ENCODE assay signal across 8 cellular contexts in the genomic region with DNA sequence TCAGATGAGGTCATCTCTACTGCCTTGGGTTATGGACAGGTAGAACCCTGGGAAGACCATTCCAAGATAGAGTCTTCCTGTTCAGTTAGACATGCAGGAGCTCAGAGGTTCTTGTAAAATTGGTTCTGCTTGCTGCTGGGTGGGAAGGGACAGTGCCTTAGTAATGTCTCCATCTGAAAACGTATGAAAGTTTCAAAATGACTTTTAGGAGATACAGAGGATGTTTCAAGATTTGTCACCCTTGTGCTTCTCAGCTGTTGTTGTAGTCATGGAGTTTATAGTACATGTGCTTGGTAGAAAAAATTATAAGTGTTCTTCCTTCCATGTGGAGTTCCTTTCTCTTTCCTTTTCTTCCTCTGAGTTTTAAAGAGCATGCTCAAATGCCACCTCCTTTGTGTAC.
DNase-seq lines count a peak whose midpoint lies in the region; ATAC-seq and TF ChIP-seq lines count a peak whose summit lies in the region.

No MANE protein-coding gene starts in this region.

- H3K4me3 Mint-ChIP-seq in T-cell = no peak overlapping the region

- H3K4me1 ChIP-seq in right lobe of liver = no peaks in the 10 kb centered on the region
- no peaks in the 10 kb centered on the region for H3K4me1 ChIP-seq in thyroid gland

- peaks cover 59 to 83% (median 78%) of the 10 kb centered on the region in 3 donors for H3K4me1 Mint-ChIP-seq in T-cell

- TF ChIP-seq POLR2A in right lobe of liver (IDR thresholded peaks at IDR 0.05) = no peak
- no peak for TF ChIP-seq POLR2A in thyroid gland (IDR thresholded peaks at IDR 0.05)

- peaks cover 24% of the 10 kb centered on the region for H3K36me3 Mint-ChIP-seq in T-cell

- H3K4me3 ChIP-seq in right lobe of liver = no peak overlapping the region
- no peak overlapping the region for H3K4me3 ChIP-seq in thyroid gland (replicated peaks in 1 of 3)

- 67% methylated on average over 1 of the region's 1 CpG for WGBS in right lobe of liver (ENCODE audit: insufficient coverage, low coverage, low lambda C conversion rate, missing lambda C conversion rate)
- whole genome bisulfite sequencing in thyroid gland, 2 donors = 88 to 96% methylated on average over 1 of the region's 1 CpG

- H3K27ac ChIP-seq in right lobe of liver (no peak overlapping the region), thyroid gland (no peak overlapping the region)

- POLR2A ChIA-PET in T-cell (lab: Charles Lee) = interaction anchor here in 1 of 2 donors (0.8 kb wide), 1 partner anchor 313 kb away, joined by 3 read pairs; no protein-coding TSS in a partner anchor

- no peaks in the 10 kb centered on the region for H3K36me3 ChIP-seq in right lobe of liver
- no peaks in the 10 kb centered on the region for H3K36me3 ChIP-seq in thyroid gland

- TF ChIP-seq CTCF in right lobe of liver (IDR thresholded peaks at IDR 0.05) = no peak
- no peak for TF ChIP-seq CTCF in thyroid gland (IDR thresholded peaks at IDR 0.05)

- ATAC-seq in GM18498 (IDR thresholded peaks at IDR 0.05; ENCODE audit: unreplicated experiment) (peak; percentile 96), HG02870 (IDR thresholded peaks at IDR 0.05; ENCODE audit: unreplicated experiment) (peak; percentile 100), T-cell (replicated peaks in 1 of 4) (no peak), right lobe of liver (no peak)

- no peaks in the 10 kb centered on the region for H3K27me3 Mint-ChIP-seq in T-cell

- H3K27me3 ChIP-seq in right lobe of liver (no peaks in the 10 kb centered on the region), thyroid gland (no peaks in the 10 kb centered on the region)

- H3K9me3 Mint-ChIP-seq in T-cell = peaks cover 0 to 6% (median 3%) of the 10 kb centered on the region in 3 donors

- peak overlapping the region; percentile 47 to 78 for H3K27ac Mint-ChIP-seq in T-cell

- peak; percentile 17 for DNase-seq in GM19240 (ENCODE audit: insufficient read length, low spot score)
- no peak for DNase-seq in T-cell
- DNase-seq in right lobe of liver = no peak
- DNase-seq in hippocampal formation (lab: John Stamatoyannopoulos, UW) = no peak
- no peak for DNase-seq in thyroid gland
- no peak for DNase-seq in NCI-H524 treated with DMSO at 0.1 percent for 48 hours (lab: John Stamatoyannopoulos, UW)

- CTCF ChIA-PET in T-cell (lab: Charles Lee) = interaction anchor here in 1 of 2 donors (0.6 kb wide), 1 partner anchor 941 kb away, joined by 3 read pairs; no protein-coding TSS in a partner anchor

- H3K9me3 ChIP-seq in right lobe of liver = no peaks in the 10 kb centered on the region
- no peaks in the 10 kb centered on the region for H3K9me3 ChIP-seq in thyroid gland

- intact Hi-C loops in right lobe of liver (cut with DNase I) (no loop called here), thyroid gland (cut with DNase I) (no loop called here)

Comparison
In these comparisons a context has a peak if more than half of its experiments do, and no peak if none do; other contexts are left out.
1. ATAC-seq: peak in GM18498 (single experiment) and HG02870 (single experiment); none in T-cell (0 of 4) and right lobe of liver (0 of 4).